Comparison of ENCODE assay signal across 18 cellular contexts in the genomic region with DNA sequence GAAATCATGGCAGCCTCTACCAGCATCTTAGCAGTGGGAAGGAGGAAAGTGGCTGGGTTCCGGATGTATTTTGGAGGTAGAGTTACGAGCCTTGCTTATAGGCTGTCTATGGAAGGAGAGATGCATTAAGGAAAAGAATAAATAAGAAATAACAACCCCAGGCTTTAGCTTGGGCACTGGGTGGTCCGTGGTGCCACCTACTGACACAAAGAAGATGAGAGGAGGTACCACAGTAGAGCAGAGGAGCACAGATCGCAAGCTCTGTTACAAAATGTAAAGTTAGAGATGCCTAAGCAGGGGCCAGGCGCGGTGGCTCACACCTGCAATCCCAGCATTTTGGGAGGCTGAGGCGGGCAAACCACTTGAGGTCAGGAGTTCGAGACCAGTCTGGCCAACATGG.
DNase-seq lines count a peak whose midpoint lies in the region; ATAC-seq and TF ChIP-seq lines count a peak whose summit lies in the region.
"Had no signal": no experiment of that assay in that cellular context is flagged by ENCODE, and none has a peak within 500 bp of the region (broad histone marks: within the 10 kb centered on the region; RNA-seq: fewer than 3 reads in every experiment).

No MANE protein-coding gene starts in this region.

- TF ChIP-seq CTCF in H9 (conservative IDR thresholded peaks at IDR 0.05) = peak; percentile 40; the same call in 2 of the 3 replicates
- TF ChIP-seq CTCF in RWPE2 (IDR thresholded peaks at IDR 0.05; ENCODE audit: poor library complexity, severe bottlenecking) = peak; percentile 34
- TF ChIP-seq CTCF in neural progenitor cell (IDR thresholded peaks at IDR 0.05) = peak; percentile 9
- TF ChIP-seq CTCF in upper lobe of left lung (IDR thresholded peaks at IDR 0.05) = no peak

- H4K20me1 ChIP-seq in H9 (ENCODE audit: control insufficient read depth, insufficient read depth, insufficient read length) = no peaks in the 10 kb centered on the region
- H4K20me1 ChIP-seq in neural progenitor cell (ENCODE audit: low read depth) = no peaks in the 10 kb centered on the region
- H4K20me1 ChIP-seq in Karpas-422 (ENCODE audit: insufficient read depth, low read depth, low read length) = no peaks in the 10 kb centered on the region

- no peaks in the 10 kb centered on the region for H3K9me2 ChIP-seq in Karpas-422 (replicated peaks; ENCODE audit: insufficient read depth, low read length)

- no peak overlapping the region for H2BK12ac ChIP-seq in H9 (ENCODE audit: insufficient read length, low read depth, low read length)

- no peaks in the 10 kb centered on the region for H3K9me3 Mint-ChIP-seq in H9
- H3K9me3 Mint-ChIP-seq in effector memory CD8-positive, alpha-beta T cell = no peaks in the 10 kb centered on the region
- H3K9me3 Mint-ChIP-seq in neural progenitor cell = no peaks in the 10 kb centered on the region
- H3K9me3 Mint-ChIP-seq: activated CD4-positive, alpha-beta T cell treated with anti-CD3 and anti-CD28 coated beads, Interleukin-2, amount 10 ng/mL, durations not matched to agents 7 days and 5 days; activated naive CD4-positive, alpha-beta T cell treated with anti-CD3 and anti-CD28 coated beads, Interleukin-2, amount 50 U/mL, for 24 hours; CD4-positive, alpha-beta T cell; nephron had no signal

- no peak for TF ChIP-seq POLR2A in upper lobe of left lung (IDR thresholded peaks at IDR 0.05)

- no peaks in the 10 kb centered on the region for H3K27me3 Mint-ChIP-seq in H9 (ENCODE audit: low read depth)
- H3K27me3 Mint-ChIP-seq in effector memory CD8-positive, alpha-beta T cell = no peaks in the 10 kb centered on the region
- H3K27me3 Mint-ChIP-seq in neural progenitor cell (ENCODE audit: insufficient read depth, low read depth) = peaks cover 3% of the 10 kb centered on the region
- H3K27me3 Mint-ChIP-seq: activated CD4-positive, alpha-beta T cell treated with anti-CD3 and anti-CD28 coated beads, Interleukin-2, amount 10 ng/mL, durations not matched to agents 7 days and 5 days; activated naive CD4-positive, alpha-beta T cell treated with anti-CD3 and anti-CD28 coated beads, Interleukin-2, amount 50 U/mL, for 24 hours; CD4-positive, alpha-beta T cell had no signal

- H3K56ac ChIP-seq in H9 (ENCODE audit: insufficient read length, low read depth, low read length) = no peak overlapping the region

- ATAC-seq in RWPE2 (ENCODE audit: low read depth) (peak; percentile 50; the same call in 1 of the 3 replicates), HG03442 (IDR thresholded peaks at IDR 0.05; ENCODE audit: unreplicated experiment) (no peak), HG02623 (IDR thresholded peaks at IDR 0.05; ENCODE audit: unreplicated experiment) (no peak), upper lobe of left lung (ENCODE audit: low FRiP score in 2 of 2) (no peak)
- ATAC-seq in effector memory CD8-positive, alpha-beta T cell (replicated peaks) = peak; percentile 40
- ATAC-seq: gastrocnemius medialis had no signal

- H3K4me3 ChIP-seq in RWPE2 (ENCODE audit: severe bottlenecking) (no peak overlapping the region), neural progenitor cell (no peak overlapping the region), Karpas-422 (ENCODE audit: low read length) (no peak overlapping the region), upper lobe of left lung (no peak overlapping the region)
- H3K4me3 ChIP-seq: gastrocnemius medialis had no signal

- peak overlapping the region; percentile 62 for H2AFZ ChIP-seq in H9 (ENCODE audit: low read length)
- no peak overlapping the region for H2AFZ ChIP-seq in neural progenitor cell (replicated peaks)
- no peak overlapping the region for H2AFZ ChIP-seq in Karpas-422 (ENCODE audit: low read length)

- no peak overlapping the region for H2BK5ac ChIP-seq in H9 (ENCODE audit: insufficient read length, low read length)

- peaks cover 6% of the 10 kb centered on the region for H3F3A ChIP-seq in neural progenitor cell (ENCODE audit: low read depth)

- H2BK20ac ChIP-seq in H9 (ENCODE audit: low read depth, low read length, poor library complexity, severe bottlenecking) = no peak overlapping the region

- H3K23me2 ChIP-seq in H9 (ENCODE audit: insufficient read length, low read depth, low read length, poor library complexity, severe bottlenecking) = no peaks in the 10 kb centered on the region

- no peak overlapping the region for H3T11ph ChIP-seq in H9 (ENCODE audit: low read length)

- no peaks in the 10 kb centered on the region for H3K27me3 ChIP-seq in H9 (ENCODE audit: insufficient read depth, low read length)
- no peaks in the 10 kb centered on the region for H3K27me3 ChIP-seq in RWPE2 (ENCODE audit: insufficient read depth, poor library complexity, severe bottlenecking)
- no peaks in the 10 kb centered on the region for H3K27me3 ChIP-seq in neural progenitor cell
- no peaks in the 10 kb centered on the region for H3K27me3 ChIP-seq in Karpas-422 (ENCODE audit: low read length)
- H3K27me3 ChIP-seq in upper lobe of left lung = no peaks in the 10 kb centered on the region
- H3K27me3 ChIP-seq: gastrocnemius medialis had no signal

- TF ChIP-seq EP300 in upper lobe of left lung (IDR thresholded peaks at IDR 0.05) = no peak

- no peak for DNase-seq in H9
- no peak for DNase-seq in RWPE2 (ENCODE audit: low spot score)
- peak in 1 of 3 experiments; percentile 5 for DNase-seq in effector memory CD8-positive, alpha-beta T cell
- DNase-seq in neural progenitor cell (ENCODE audit: low spot score) = no peak
- DNase-seq in Karpas-422 = no peak
- no peak for DNase-seq in upper lobe of left lung
- DNase-seq: activated CD4-positive, alpha-beta T cell treated with anti-CD3 and anti-CD28 coated beads, Interleukin-2, amount 10 ng/mL, durations not matched to agents 7 days and 5 days; activated T-cell treated with anti-CD3 and anti-CD28 coated beads, Interleukin-2, amount 50 U/mL, for 1 hour; CD4-positive, alpha-beta T cell; effector CD8-positive, alpha-beta T cell; gastrocnemius medialis; GOT3; NCI-H748 treated with DMSO at 0.1 percent for 48 hours; stimulated activated CD4-positive, alpha-beta T cell treated with anti-CD3 and anti-CD28 coated beads, Interleukin-1b, Interleukin-23, amount 100 ng/mL, for 48 hours had no signal

- H4K5ac ChIP-seq in H9 (ENCODE audit: insufficient read length, low read depth, low read length) = no peak overlapping the region

- H2BK15ac ChIP-seq in H9 (ENCODE audit: low read depth, low read length) = no peak overlapping the region

- H3K4me2 ChIP-seq in H9 (ENCODE audit: insufficient read depth, insufficient read length, low read length) (no peak overlapping the region), neural progenitor cell (no peak overlapping the region), Karpas-422 (ENCODE audit: low read depth, low read length, poor library complexity, severe bottlenecking) (no peak overlapping the region)

- H4K8ac ChIP-seq in H9 (replicated peaks; ENCODE audit: insufficient read length, low read depth, low read length) = no peak overlapping the region

- H3K4me1 ChIP-seq in H9 (ENCODE audit: insufficient read depth, low read length) (no peaks in the 10 kb centered on the region), RWPE2 (ENCODE audit: insufficient read depth, poor library complexity, severe bottlenecking) (no peaks in the 10 kb centered on the region), neural progenitor cell (peaks cover 9% of the 10 kb centered on the region), Karpas-422 (ENCODE audit: low read length) (no peaks in the 10 kb centered on the region), upper lobe of left lung (no peaks in the 10 kb centered on the region)
- H3K4me1 ChIP-seq: gastrocnemius medialis had no signal

- H3K9ac ChIP-seq in H9 (ENCODE audit: extremely low read depth, insufficient read length, low read length) (no peak overlapping the region), neural progenitor cell (no peak overlapping the region), Karpas-422 (ENCODE audit: low read length) (no peak overlapping the region)

- H3K9me3 ChIP-seq in H9 (ENCODE audit: control insufficient read depth, low read depth, low read length) (no peaks in the 10 kb centered on the region), RWPE2 (ENCODE audit: severe bottlenecking) (no peaks in the 10 kb centered on the region), neural progenitor cell (ENCODE audit: low read depth) (no peaks in the 10 kb centered on the region), Karpas-422 (ENCODE audit: low read length) (no peaks in the 10 kb centered on the region), upper lobe of left lung (no peaks in the 10 kb centered on the region)
- H3K9me3 ChIP-seq: gastrocnemius medialis had no signal

- no peaks in the 10 kb centered on the region for H3K79me2 ChIP-seq in H9 (ENCODE audit: insufficient read depth, low read length)
- H3K79me2 ChIP-seq in neural progenitor cell (ENCODE audit: low read depth) = no peaks in the 10 kb centered on the region
- no peaks in the 10 kb centered on the region for H3K79me2 ChIP-seq in Karpas-422 (ENCODE audit: low read length)

- H3K27ac ChIP-seq in H9 (ENCODE audit: insufficient read length, low read depth, low read length) (no peak overlapping the region), RWPE2 (ENCODE audit: poor library complexity, severe bottlenecking) (no peak overlapping the region), neural progenitor cell (no peak overlapping the region), Karpas-422 (ENCODE audit: low read length) (no peak overlapping the region), upper lobe of left lung (no peak overlapping the region)
- H3K27ac ChIP-seq: gastrocnemius medialis had no signal

- H3K4me1 Mint-ChIP-seq in H9 (peaks cover 4 to 5% of the 10 kb centered on the region in 2 experiments; a peak in 3 of 4 replicates), neural progenitor cell (peaks cover 4% of the 10 kb centered on the region)
- H3K4me1 Mint-ChIP-seq in effector memory CD8-positive, alpha-beta T cell (ENCODE audit: low read depth in 2 of 2) = no peaks in the 10 kb centered on the region
- H3K4me1 Mint-ChIP-seq: activated CD4-positive, alpha-beta T cell treated with anti-CD3 and anti-CD28 coated beads, Interleukin-2, amount 10 ng/mL, durations not matched to agents 7 days and 5 days; activated naive CD4-positive, alpha-beta T cell treated with anti-CD3 and anti-CD28 coated beads, Interleukin-2, amount 50 U/mL, for 24 hours; nephron had no signal

- H3K27ac Mint-ChIP-seq in H9 (peak overlapping the region in 1 of 3 experiments; percentile 78; a peak in 1 of 7 replicates), neural progenitor cell (peak overlapping the region; percentile 23)
- no peak overlapping the region for H3K27ac Mint-ChIP-seq in effector memory CD8-positive, alpha-beta T cell
- H3K27ac Mint-ChIP-seq: activated CD4-positive, alpha-beta T cell treated with anti-CD3 and anti-CD28 coated beads, Interleukin-2, amount 10 ng/mL, durations not matched to agents 7 days and 5 days; activated naive CD4-positive, alpha-beta T cell treated with anti-CD3 and anti-CD28 coated beads, Interleukin-2, amount 50 U/mL, for 24 hours; CD4-positive, alpha-beta T cell; nephron had no signal

- no peak overlapping the region for H2AK5ac ChIP-seq in H9 (ENCODE audit: insufficient read length, low read length)

- H3K14ac ChIP-seq in H9 (ENCODE audit: insufficient read depth, low read length) = no peak overlapping the region

- H3K4me3 Mint-ChIP-seq in H9 = no peak overlapping the region
- H3K4me3 Mint-ChIP-seq in effector memory CD8-positive, alpha-beta T cell = no peak overlapping the region
- no peak overlapping the region for H3K4me3 Mint-ChIP-seq in neural progenitor cell
- H3K4me3 Mint-ChIP-seq: activated CD4-positive, alpha-beta T cell treated with anti-CD3 and anti-CD28 coated beads, Interleukin-2, amount 10 ng/mL, durations not matched to agents 7 days and 5 days; activated naive CD4-positive, alpha-beta T cell treated with anti-CD3 and anti-CD28 coated beads, Interleukin-2, amount 50 U/mL, for 24 hours; CD4-positive, alpha-beta T cell; nephron had no signal

- no peak overlapping the region for H2BK120ac ChIP-seq in H9 (ENCODE audit: low read depth, low read length, poor library complexity, severe bottlenecking)

- no peak overlapping the region for H3K18ac ChIP-seq in H9 (ENCODE audit: insufficient read length, low read depth, low read length)

- H3K79me1 ChIP-seq in H9 (ENCODE audit: insufficient read depth, low read depth, low read length, poor library complexity, severe bottlenecking) = no peaks in the 10 kb centered on the region

- H3K36me3 ChIP-seq in RWPE2 (ENCODE audit: low read depth) = no peaks in the 10 kb centered on the region
- no peaks in the 10 kb centered on the region for H3K36me3 ChIP-seq in neural progenitor cell
- no peaks in the 10 kb centered on the region for H3K36me3 ChIP-seq in Karpas-422 (ENCODE audit: insufficient read depth, low read length)
- H3K36me3 ChIP-seq in upper lobe of left lung = peaks cover 10 to 78% (median 46%) of the 10 kb centered on the region in 4 donors
- H3K36me3 ChIP-seq: gastrocnemius medialis had no signal

- WGBS in H9 (ENCODE audit: extremely low coverage, insufficient read length, low lambda C conversion rate) = no CpG with 5 or more reads among the region's 8 CpGs
- 82 to 93% methylated on average over 8 of the region's 8 CpGs for WGBS in upper lobe of left lung, 2 donors

- no peak overlapping the region for H4K91ac ChIP-seq in H9 (ENCODE audit: insufficient read length, low read depth, low read length)

- no peak overlapping the region for H3K23ac ChIP-seq in H9 (ENCODE audit: insufficient read length, low read depth, low read length)

- no peak overlapping the region for H3K4ac ChIP-seq in H9 (ENCODE audit: low read depth, low read length)

- H3K36me3 Mint-ChIP-seq in H9 (ENCODE audit: insufficient read depth in 1 of 3, low read depth in 3 of 3) (no peaks in the 10 kb centered on the region; a peak in 2 of 7 replicates), neural progenitor cell (peaks cover 2% of the 10 kb centered on the region)
- peaks cover 9% of the 10 kb centered on the region for H3K36me3 Mint-ChIP-seq in effector memory CD8-positive, alpha-beta T cell (ENCODE audit: insufficient read depth)

Comparison
In these comparisons a context has a peak if more than half of its experiments do, and no peak if none do; other contexts are left out.
1. CTCF ChIP-seq: peak in H9 (single experiment), RWPE2 (single experiment) and neural progenitor cell (single experiment); none in upper lobe of left lung (0 of 6).
2. ATAC-seq: peak in RWPE2 (single experiment) and effector memory CD8-positive, alpha-beta T cell (single experiment); none in HG03442 (single experiment), HG02623 (single experiment) and upper lobe of left lung (0 of 2).